1 cellular context compared by ENCODE assay signal in genomic region chr21:37909936-37910335, GRCh38.
TF ChIP-seq lines count a peak whose summit lies in the region.

No MANE protein-coding gene starts in this region.

TF ChIP-seq in WTC11, 78 proteins besides CTCF, POLR2A, EP300 and RAD21 (continued from another document):
- TF ChIP-seq NFE2L1 (CRISPR knock-in tag; IDR thresholded peaks at IDR 0.05) (no peak), SMAD4 (CRISPR knock-in tag; IDR thresholded peaks at IDR 0.05) (no peak), ETV6 (CRISPR knock-in tag; IDR thresholded peaks at IDR 0.05) (no peak), SOX15 (CRISPR knock-in tag; IDR thresholded peaks at IDR 0.05) (no peak), MLX (CRISPR knock-in tag; IDR thresholded peaks at IDR 0.05) (no peak), ATF6 (CRISPR knock-in tag; IDR thresholded peaks at IDR 0.05) (no peak), GTF2I (CRISPR knock-in tag; conservative IDR thresholded peaks at IDR 0.05) (no peak), IRF2 (CRISPR knock-in tag; IDR thresholded peaks at IDR 0.05; ENCODE audit: borderline replicate concordance, low read depth) (no peak), NR2C2 (CRISPR knock-in tag; IDR thresholded peaks at IDR 0.05) (no peak), ELF4 (CRISPR knock-in tag; IDR thresholded peaks at IDR 0.05; ENCODE audit: low read depth) (no peak), MYBL2 (CRISPR knock-in tag; IDR thresholded peaks at IDR 0.05) (no peak), TEAD4 (CRISPR knock-in tag; IDR thresholded peaks at IDR 0.05) (no peak), FOXJ3 (CRISPR knock-in tag; IDR thresholded peaks at IDR 0.05; ENCODE audit: borderline replicate concordance) (no peak), ZNF423 (CRISPR knock-in tag; IDR thresholded peaks at IDR 0.05) (no peak)
- TF ChIP-seq, protein P1, sequence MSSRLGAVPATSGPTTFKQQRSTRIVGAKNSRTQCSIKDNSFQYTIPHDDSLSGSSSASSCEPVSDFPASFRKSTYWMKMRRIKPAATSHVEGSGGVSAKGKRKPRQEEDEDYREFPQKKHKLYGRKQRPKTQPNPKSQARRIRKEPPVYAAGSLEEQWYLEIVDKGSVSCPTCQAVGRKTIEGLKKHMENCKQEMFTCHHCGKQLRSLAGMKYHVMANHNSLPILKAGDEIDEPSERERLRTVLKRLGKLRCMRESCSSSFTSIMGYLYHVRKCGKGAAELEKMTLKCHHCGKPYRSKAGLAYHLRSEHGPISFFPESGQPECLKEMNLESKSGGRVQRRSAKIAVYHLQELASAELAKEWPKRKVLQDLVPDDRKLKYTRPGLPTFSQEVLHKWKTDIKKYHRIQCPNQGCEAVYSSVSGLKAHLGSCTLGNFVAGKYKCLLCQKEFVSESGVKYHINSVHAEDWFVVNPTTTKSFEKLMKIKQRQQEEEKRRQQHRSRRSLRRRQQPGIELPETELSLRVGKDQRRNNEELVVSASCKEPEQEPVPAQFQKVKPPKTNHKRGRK (CRISPR knock-in tag; IDR thresholded peaks at IDR 0.05; ENCODE audit: borderline replicate concordance), result no peak
- TF ChIP-seq, protein P2, sequence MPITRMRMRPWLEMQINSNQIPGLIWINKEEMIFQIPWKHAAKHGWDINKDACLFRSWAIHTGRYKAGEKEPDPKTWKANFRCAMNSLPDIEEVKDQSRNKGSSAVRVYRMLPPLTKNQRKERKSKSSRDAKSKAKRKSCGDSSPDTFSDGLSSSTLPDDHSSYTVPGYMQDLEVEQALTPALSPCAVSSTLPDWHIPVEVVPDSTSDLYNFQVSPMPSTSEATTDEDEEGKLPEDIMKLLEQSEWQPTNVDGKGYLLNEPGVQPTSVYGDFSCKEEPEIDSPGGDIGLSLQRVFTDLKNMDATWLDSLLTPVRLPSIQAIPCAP (CRISPR knock-in tag; IDR thresholded peaks at IDR 0.05), result no peak
- TF ChIP-seq, protein P3, sequence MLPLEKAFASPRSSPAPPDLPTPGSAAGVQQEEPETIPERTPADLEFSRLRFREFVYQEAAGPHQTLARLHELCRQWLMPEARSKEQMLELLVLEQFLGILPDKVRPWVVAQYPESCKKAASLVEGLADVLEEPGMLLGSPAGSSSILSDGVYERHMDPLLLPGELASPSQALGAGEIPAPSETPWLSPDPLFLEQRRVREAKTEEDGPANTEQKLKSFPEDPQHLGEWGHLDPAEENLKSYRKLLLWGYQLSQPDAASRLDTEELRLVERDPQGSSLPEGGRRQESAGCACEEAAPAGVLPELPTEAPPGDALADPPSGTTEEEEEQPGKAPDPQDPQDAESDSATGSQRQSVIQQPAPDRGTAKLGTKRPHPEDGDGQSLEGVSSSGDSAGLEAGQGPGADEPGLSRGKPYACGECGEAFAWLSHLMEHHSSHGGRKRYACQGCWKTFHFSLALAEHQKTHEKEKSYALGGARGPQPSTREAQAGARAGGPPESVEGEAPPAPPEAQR (CRISPR knock-in tag; IDR thresholded peaks at IDR 0.05), result no peak
- TF ChIP-seq, protein P4, sequence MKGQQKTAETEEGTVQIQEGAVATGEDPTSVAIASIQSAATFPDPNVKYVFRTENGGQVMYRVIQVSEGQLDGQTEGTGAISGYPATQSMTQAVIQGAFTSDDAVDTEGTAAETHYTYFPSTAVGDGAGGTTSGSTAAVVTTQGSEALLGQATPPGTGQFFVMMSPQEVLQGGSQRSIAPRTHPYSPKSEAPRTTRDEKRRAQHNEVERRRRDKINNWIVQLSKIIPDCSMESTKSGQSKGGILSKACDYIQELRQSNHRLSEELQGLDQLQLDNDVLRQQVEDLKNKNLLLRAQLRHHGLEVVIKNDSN (CRISPR knock-in tag; IDR thresholded peaks at IDR 0.05), result no peak
TF ChIP-seq in WTC11: peak in this region for 0.
